In genomic region chr12:105427883-105428282, GRCh38 we compare ENCODE assay signal across 10 cellular contexts.
DNase-seq lines count a peak whose midpoint lies in the region; FAIRE-seq and TF ChIP-seq lines count a peak whose summit lies in the region.
"Had no signal": no experiment of that assay in that cellular context is flagged by ENCODE, and none has a peak within 500 bp of the region (broad histone marks: within the 10 kb centered on the region; RNA-seq: fewer than 3 reads in every experiment).

No MANE protein-coding gene starts in this region.

- no peak overlapping the region for H3K9ac ChIP-seq in MM.1S (ENCODE audit: low read length)
- no peak overlapping the region for H3K9ac ChIP-seq in H1 (replicated peaks in 1 of 4; ENCODE audit: extremely low read depth in 1 of 4, low read depth in 3 of 4, low read length in 3 of 4)

- no peaks in the 10 kb centered on the region; the same call in 1 of the 2 replicates for H3K23me2 ChIP-seq in H1 (ENCODE audit: low read depth, low read length)

- H3K27me3 Mint-ChIP-seq in osteocyte (ENCODE audit: unreplicated experiment), result no peaks in the 10 kb centered on the region

- H3K4ac ChIP-seq in H1 (replicated peaks; ENCODE audit: insufficient read length, low read depth, low read length), result no peak overlapping the region

- no peak overlapping the region for H2BK20ac ChIP-seq in H1 (ENCODE audit: low read length)

- DNase-seq in MM.1S, result no peak
- no peak for DNase-seq in H1 (ENCODE audit: low read depth in 1 of 2, low spot score in 2 of 2)
- DNase-seq in osteocyte (ENCODE audit: extremely low spot score, unreplicated experiment), result no peak
- DNase-seq in GM19240 (ENCODE audit: insufficient read length, low spot score), result no peak
- no peak for DNase-seq in Peyer's patch
- no peak for DNase-seq in T-helper 9 cell
- DNase-seq: DMS 273 treated with DMSO at 0.1 percent for 48 hours, MV-4-11, SIG-M5 had no signal

- FAIRE-seq in H1 (lab: Jason Lieb, UNC), result no peak

- H3K27ac ChIP-seq in MM.1S (ENCODE audit: low read length), result no peak overlapping the region
- H3K27ac ChIP-seq in H1 (ENCODE audit: low read depth, low read length), result no peak overlapping the region
- H3K27ac ChIP-seq in Peyer's patch, result no peak overlapping the region

- no peaks in the 10 kb centered on the region for H4K20me1 ChIP-seq in MM.1S (ENCODE audit: insufficient read depth, low read length)
- H4K20me1 ChIP-seq in H1 (replicated peaks in 1 of 2; ENCODE audit: control insufficient read depth in 1 of 2, insufficient read depth in 2 of 2, low read length in 2 of 2), result no peaks in the 10 kb centered on the region

- H3K4me3 ChIP-seq in MM.1S (ENCODE audit: low read length), result no peak overlapping the region
- no peak overlapping the region for H3K4me3 ChIP-seq in H1 (ENCODE audit: extremely low read depth in 1 of 4, insufficient read depth in 2 of 4, low read depth in 3 of 4, low read length in 4 of 4)
- H3K4me3 ChIP-seq in Peyer's patch, result no peak overlapping the region

- TF ChIP-seq RAD21 in H1 (IDR thresholded peaks at IDR 0.05 in 1 of 2, conservative IDR thresholded peaks at IDR 0.05 in 1 of 2; ENCODE audit: low read depth in 2 of 2, low read length in 2 of 2), result peak; percentile 7 to 41; a peak in 1 of 4 replicates

- no peaks in the 10 kb centered on the region for H3K9me3 ChIP-seq in MM.1S (replicated peaks; ENCODE audit: insufficient read depth, low read length)
- H3K9me3 ChIP-seq in H1 (ENCODE audit: insufficient read depth in 2 of 2, low read depth in 1 of 2, low read length in 1 of 2), result no peaks in the 10 kb centered on the region; a peak in 1 of 4 replicates
- H3K9me3 ChIP-seq in Peyer's patch, result no peaks in the 10 kb centered on the region

- POLR2A ChIA-PET in H1 (lab: Charles Lee; ENCODE audit: partially characterized antibody), result no interaction called here

- H3K79me2 ChIP-seq in MM.1S (ENCODE audit: low read length) (no peaks in the 10 kb centered on the region), H1 (ENCODE audit: control insufficient read depth in 1 of 2, insufficient read depth in 2 of 2, low read length in 2 of 2) (no peaks in the 10 kb centered on the region)

- H4K5ac ChIP-seq in H1 (ENCODE audit: insufficient read length, low read depth, low read length), result no peak overlapping the region

- H2BK15ac ChIP-seq in H1 (ENCODE audit: low read length), result no peak overlapping the region

- no peak overlapping the region for H3K4me3 Mint-ChIP-seq in osteocyte (ENCODE audit: unreplicated experiment)

- H3K4me2 ChIP-seq in MM.1S (ENCODE audit: low read depth, low read length), result no peak overlapping the region
- H3K4me2 ChIP-seq in H1 (ENCODE audit: insufficient read depth in 1 of 2, low read depth in 2 of 2, low read length in 2 of 2), result no peak overlapping the region

- H3K27ac Mint-ChIP-seq in osteocyte (ENCODE audit: unreplicated experiment), result no peak overlapping the region

- peaks cover 4% of the 10 kb centered on the region for H3K9me3 Mint-ChIP-seq in osteocyte (ENCODE audit: unreplicated experiment)

- H3K36me3 Mint-ChIP-seq in osteocyte (ENCODE audit: unreplicated experiment), result peaks cover 3% of the 10 kb centered on the region

- no peak overlapping the region for H4K91ac ChIP-seq in H1 (replicated peaks; ENCODE audit: insufficient read length, low read length)

- TF ChIP-seq POLR2A in H1 (IDR thresholded peaks at IDR 0.05; ENCODE audit: control extremely low read depth in 1 of 2, low read depth in 2 of 2, low read length in 2 of 2), result no peak
- no peak for TF ChIP-seq POLR2A in Peyer's patch (IDR thresholded peaks at IDR 0.05)

- H2AK5ac ChIP-seq in H1 (ENCODE audit: low read depth, low read length), result no peak overlapping the region

- no peak overlapping the region for H4K8ac ChIP-seq in H1 (ENCODE audit: extremely low read depth, insufficient read depth, low read length)

- H3K27me3 ChIP-seq in MM.1S (replicated peaks; ENCODE audit: insufficient read depth, low read length) (no peaks in the 10 kb centered on the region), H1 (replicated peaks in 1 of 4; ENCODE audit: control insufficient read depth in 3 of 4, extremely low read depth in 1 of 4, insufficient read depth in 3 of 4, low read length in 3 of 4) (no peaks in the 10 kb centered on the region), Peyer's patch (no peaks in the 10 kb centered on the region)

- H3K56ac ChIP-seq in H1 (replicated peaks; ENCODE audit: insufficient read length, low read depth, low read length), result no peak overlapping the region

- H3K23ac ChIP-seq in H1 (ENCODE audit: insufficient read length), result no peak overlapping the region

- H2AFZ ChIP-seq in MM.1S (ENCODE audit: low read length) (no peak overlapping the region), H1 (ENCODE audit: low read length) (no peak overlapping the region)

- H3K18ac ChIP-seq in H1 (ENCODE audit: extremely low read depth, low read length), result no peak overlapping the region

- H3K79me1 ChIP-seq in H1 (ENCODE audit: low read depth, low read length), result no peaks in the 10 kb centered on the region

- H2BK120ac ChIP-seq in H1 (replicated peaks; ENCODE audit: low read depth, low read length), result no peak overlapping the region

- H3K36me3 ChIP-seq in MM.1S (replicated peaks; ENCODE audit: insufficient read depth, low read length), result no peaks in the 10 kb centered on the region
- H3K36me3 ChIP-seq in H1 (ENCODE audit: control insufficient read depth in 2 of 4, insufficient read depth in 4 of 4, low read length in 3 of 4), result no peaks in the 10 kb centered on the region
- H3K36me3 ChIP-seq in Peyer's patch, result no peaks in the 10 kb centered on the region

- H2BK5ac ChIP-seq in H1 (ENCODE audit: low read depth, low read length), result no peak overlapping the region

- CTCF ChIA-PET in H1 (lab: Charles Lee; ENCODE audit: partially characterized antibody), result interaction anchor here (0.7 to 1.2 kb wide), 5 partner anchors 10 to 796 kb away, joined by 3 to 5 read pairs (median 4); no protein-coding TSS in a partner anchor

- H3K4me1 ChIP-seq in MM.1S (ENCODE audit: low read length), result 0 out of 2 replicates have a peak, but pooled peaks cover 7% of the 10 kb centered on the region
- H3K4me1 ChIP-seq in H1 (replicated peaks in 1 of 4; ENCODE audit: control insufficient read depth in 3 of 4, insufficient read depth in 4 of 4, low read length in 3 of 4), result no peaks in the 10 kb centered on the region
- H3K4me1 ChIP-seq in Peyer's patch, result no peaks in the 10 kb centered on the region

- no peak for TF ChIP-seq EP300 in H1 (IDR thresholded peaks at IDR 0.05; ENCODE audit: borderline replicate concordance in 1 of 2, low read depth in 2 of 2, low read length in 2 of 2)

- TF ChIP-seq CTCF in GM12872 (IDR thresholded peaks at IDR 0.05; ENCODE audit: insufficient read depth, low read depth, low read length) (peak; percentile 35; the same call in 1 of the 3 replicates), MM.1S (IDR thresholded peaks at IDR 0.05; ENCODE audit: low read length) (0 out of 2 replicates have a peak, but pooled peaks have one; percentile 6), H1 (IDR thresholded peaks at IDR 0.05; ENCODE audit: control extremely low read depth in 1 of 3, insufficient read depth in 1 of 3, low read depth in 1 of 3, low read length in 3 of 3) (peak in 2 of 3 experiments; percentile 4 to 22; a peak in 1 of 4 replicates), osteocyte (IDR thresholded peaks at IDR 0.05) (peak; percentile 17), Peyer's patch (IDR thresholded peaks at IDR 0.05) (no peak)

- peaks cover 6% of the 10 kb centered on the region for H3K4me1 Mint-ChIP-seq in osteocyte (ENCODE audit: unreplicated experiment)

- no peaks in the 10 kb centered on the region for H3F3A ChIP-seq in MM.1S (ENCODE audit: insufficient read depth, low read length)

- H3K9me2 ChIP-seq in MM.1S (replicated peaks; ENCODE audit: insufficient read depth, low read length), result no peaks in the 10 kb centered on the region

- H3K14ac ChIP-seq in H1 (ENCODE audit: insufficient read length), result no peak overlapping the region

- no peak overlapping the region for H2BK12ac ChIP-seq in H1 (ENCODE audit: low read depth, low read length)

TF ChIP-seq in H1, 55 proteins besides CTCF, POLR2A, EP300 and RAD21:
- TF ChIP-seq ASH2L (IDR thresholded peaks at IDR 0.05; ENCODE audit: low read length), result no peak
- no peak for TF ChIP-seq FOSL1 (IDR thresholded peaks at IDR 0.05; ENCODE audit: insufficient read depth, low read depth, low read length)
- TF ChIP-seq SP1 (IDR thresholded peaks at IDR 0.05; ENCODE audit: low read depth, low read length), result no peak
- no peak for TF ChIP-seq SIRT6 (IDR thresholded peaks at IDR 0.05; ENCODE audit: low read length)
- TF ChIP-seq SIX5 (IDR thresholded peaks at IDR 0.05; ENCODE audit: low read depth, low read length), result no peak
- no peak for TF ChIP-seq TEAD4 (IDR thresholded peaks at IDR 0.05; ENCODE audit: low read depth, low read length)
- TF ChIP-seq TCF12 (IDR thresholded peaks at IDR 0.05; ENCODE audit: low read depth, low read length), result no peak
- no peak for TF ChIP-seq CREB1 (IDR thresholded peaks at IDR 0.05)
- TF ChIP-seq KDM5A (IDR thresholded peaks at IDR 0.05; ENCODE audit: low read length), result no peak
- no peak for TF ChIP-seq HDAC6 (IDR thresholded peaks at IDR 0.05; ENCODE audit: low read depth, low read length)
- TF ChIP-seq ZNF274 (IDR thresholded peaks at IDR 0.05; ENCODE audit: borderline replicate concordance, extremely low read depth, low read length), result no peak
- no peak for TF ChIP-seq CEBPB (IDR thresholded peaks at IDR 0.05; ENCODE audit: low read depth, low read length)
- no peak for TF ChIP-seq SIN3A (conservative IDR thresholded peaks at IDR 0.05 in 1 of 2, IDR thresholded peaks at IDR 0.05 in 1 of 2; ENCODE audit: low read depth in 1 of 2, low read length in 2 of 2)
- TF ChIP-seq ATF2 (IDR thresholded peaks at IDR 0.05; ENCODE audit: low read length), result no peak
- no peak for TF ChIP-seq CBX5 (IDR thresholded peaks at IDR 0.05; ENCODE audit: low read depth, low read length)
- TF ChIP-seq MAFK (IDR thresholded peaks at IDR 0.05; ENCODE audit: low read depth, low read length), result no peak
- TF ChIP-seq BACH1 (IDR thresholded peaks at IDR 0.05; ENCODE audit: low read length), result no peak

Comparison
In these comparisons a context has a peak if more than half of its experiments do, and no peak if none do; other contexts are left out.
1. CTCF ChIP-seq: peak in GM12872 (single experiment), MM.1S (single experiment), H1 (2 of 3) and osteocyte (single experiment); none in Peyer's patch (0 of 6).